Comparison of ENCODE assay signal across 2 cellular contexts in the genomic region with DNA sequence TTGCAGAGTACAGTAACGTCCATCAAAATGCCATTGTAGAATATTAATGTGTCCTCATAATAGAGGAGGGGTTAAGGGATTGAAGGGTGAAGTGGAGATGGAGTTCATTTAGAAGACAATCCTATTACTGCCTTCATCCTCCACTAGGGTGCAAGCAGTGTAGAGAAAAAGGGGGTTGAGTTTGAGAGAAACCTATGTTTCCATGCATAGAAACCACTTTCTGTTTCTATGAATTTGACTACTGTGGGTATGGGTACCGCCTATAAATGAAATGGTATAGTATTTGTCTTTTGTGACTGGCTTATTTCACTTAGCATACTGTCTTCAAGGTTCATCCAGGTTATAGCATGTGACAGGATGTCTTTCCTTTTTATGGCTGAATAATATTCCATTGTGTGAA.
TF ChIP-seq lines count a peak whose summit lies in the region.

No MANE protein-coding gene starts in this region.

TF ChIP-seq in HEK293, 187 proteins besides CTCF, POLR2A, EP300 and RAD21:
- TF ChIP-seq ZNF146 (tag by site-specific recombination; IDR thresholded peaks at IDR 0.05) (peak; percentile 69; the same call in 1 of the 2 replicates), ZNF549 (tag by site-specific recombination; IDR thresholded peaks at IDR 0.05) (no peak)

TF ChIP-seq in GM12878, 131 proteins besides CTCF, POLR2A, EP300 and RAD21:
- TF ChIP-seq SRF (IDR thresholded peaks at IDR 0.05; ENCODE audit: low read depth in 2 of 2, low read length in 2 of 2) (no peak), ZNF207 (IDR thresholded peaks at IDR 0.05; ENCODE audit: borderline replicate concordance) (no peak), CREM (IDR thresholded peaks at IDR 0.05; ENCODE audit: low read depth) (no peak), CBX5 (IDR thresholded peaks at IDR 0.05; ENCODE audit: low read depth) (no peak)
- TF ChIP-seq, protein P1, sequence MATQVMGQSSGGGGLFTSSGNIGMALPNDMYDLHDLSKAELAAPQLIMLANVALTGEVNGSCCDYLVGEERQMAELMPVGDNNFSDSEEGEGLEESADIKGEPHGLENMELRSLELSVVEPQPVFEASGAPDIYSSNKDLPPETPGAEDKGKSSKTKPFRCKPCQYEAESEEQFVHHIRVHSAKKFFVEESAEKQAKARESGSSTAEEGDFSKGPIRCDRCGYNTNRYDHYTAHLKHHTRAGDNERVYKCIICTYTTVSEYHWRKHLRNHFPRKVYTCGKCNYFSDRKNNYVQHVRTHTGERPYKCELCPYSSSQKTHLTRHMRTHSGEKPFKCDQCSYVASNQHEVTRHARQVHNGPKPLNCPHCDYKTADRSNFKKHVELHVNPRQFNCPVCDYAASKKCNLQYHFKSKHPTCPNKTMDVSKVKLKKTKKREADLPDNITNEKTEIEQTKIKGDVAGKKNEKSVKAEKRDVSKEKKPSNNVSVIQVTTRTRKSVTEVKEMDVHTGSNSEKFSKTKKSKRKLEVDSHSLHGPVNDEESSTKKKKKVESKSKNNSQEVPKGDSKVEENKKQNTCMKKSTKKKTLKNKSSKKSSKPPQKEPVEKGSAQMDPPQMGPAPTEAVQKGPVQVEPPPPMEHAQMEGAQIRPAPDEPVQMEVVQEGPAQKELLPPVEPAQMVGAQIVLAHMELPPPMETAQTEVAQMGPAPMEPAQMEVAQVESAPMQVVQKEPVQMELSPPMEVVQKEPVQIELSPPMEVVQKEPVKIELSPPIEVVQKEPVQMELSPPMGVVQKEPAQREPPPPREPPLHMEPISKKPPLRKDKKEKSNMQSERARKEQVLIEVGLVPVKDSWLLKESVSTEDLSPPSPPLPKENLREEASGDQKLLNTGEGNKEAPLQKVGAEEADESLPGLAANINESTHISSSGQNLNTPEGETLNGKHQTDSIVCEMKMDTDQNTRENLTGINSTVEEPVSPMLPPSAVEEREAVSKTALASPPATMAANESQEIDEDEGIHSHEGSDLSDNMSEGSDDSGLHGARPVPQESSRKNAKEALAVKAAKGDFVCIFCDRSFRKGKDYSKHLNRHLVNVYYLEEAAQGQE (IDR thresholded peaks at IDR 0.05; ENCODE audit: low read depth, low read length), result no peak
- TF ChIP-seq, protein P2, sequence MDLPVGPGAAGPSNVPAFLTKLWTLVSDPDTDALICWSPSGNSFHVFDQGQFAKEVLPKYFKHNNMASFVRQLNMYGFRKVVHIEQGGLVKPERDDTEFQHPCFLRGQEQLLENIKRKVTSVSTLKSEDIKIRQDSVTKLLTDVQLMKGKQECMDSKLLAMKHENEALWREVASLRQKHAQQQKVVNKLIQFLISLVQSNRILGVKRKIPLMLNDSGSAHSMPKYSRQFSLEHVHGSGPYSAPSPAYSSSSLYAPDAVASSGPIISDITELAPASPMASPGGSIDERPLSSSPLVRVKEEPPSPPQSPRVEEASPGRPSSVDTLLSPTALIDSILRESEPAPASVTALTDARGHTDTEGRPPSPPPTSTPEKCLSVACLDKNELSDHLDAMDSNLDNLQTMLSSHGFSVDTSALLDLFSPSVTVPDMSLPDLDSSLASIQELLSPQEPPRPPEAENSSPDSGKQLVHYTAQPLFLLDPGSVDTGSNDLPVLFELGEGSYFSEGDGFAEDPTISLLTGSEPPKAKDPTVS (IDR thresholded peaks at IDR 0.05; ENCODE audit: low read depth, low read length), result no peak
- TF ChIP-seq, protein P3, sequence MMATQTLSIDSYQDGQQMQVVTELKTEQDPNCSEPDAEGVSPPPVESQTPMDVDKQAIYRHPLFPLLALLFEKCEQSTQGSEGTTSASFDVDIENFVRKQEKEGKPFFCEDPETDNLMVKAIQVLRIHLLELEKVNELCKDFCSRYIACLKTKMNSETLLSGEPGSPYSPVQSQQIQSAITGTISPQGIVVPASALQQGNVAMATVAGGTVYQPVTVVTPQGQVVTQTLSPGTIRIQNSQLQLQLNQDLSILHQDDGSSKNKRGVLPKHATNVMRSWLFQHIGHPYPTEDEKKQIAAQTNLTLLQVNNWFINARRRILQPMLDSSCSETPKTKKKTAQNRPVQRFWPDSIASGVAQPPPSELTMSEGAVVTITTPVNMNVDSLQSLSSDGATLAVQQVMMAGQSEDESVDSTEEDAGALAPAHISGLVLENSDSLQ (IDR thresholded peaks at IDR 0.05), result no peak
